Comparison of ENCODE assay signal across 20 cellular contexts in genomic region chr15:85825719-85826118, GRCh38. TPM values are rescaled to one million over a fixed set of nuclear protein-coding genes. Genes with fewer than 3 reads are reported as not detected.
DNase-seq lines count a peak whose midpoint lies in the region; FAIRE-seq and TF ChIP-seq lines count a peak whose summit lies in the region.
"Had no signal": no experiment of that assay in that cellular context is flagged by ENCODE, and none has a peak within 500 bp of the region (broad histone marks: within the 10 kb centered on the region; RNA-seq: fewer than 3 reads in every experiment).

No MANE protein-coding gene starts in this region.

- H3K36me3 ChIP-seq in HEK293 (ENCODE audit: control insufficient read depth in 2 of 2, insufficient read depth in 1 of 2, low read length in 2 of 2) (no peaks in the 10 kb centered on the region), kidney (ENCODE audit: control insufficient read depth in 1 of 2, insufficient read depth in 2 of 2, low read length in 2 of 2) (no peaks in the 10 kb centered on the region)
- H3K36me3 ChIP-seq: ascending aorta, vagina had no signal

- TF ChIP-seq CTCF in HEK293 (tag by site-specific recombination; IDR thresholded peaks at IDR 0.05), result no peak
- no peak for TF ChIP-seq CTCF in kidney (IDR thresholded peaks at IDR 0.05; ENCODE audit: borderline replicate concordance, extremely low read depth, insufficient read depth)

- H3K9me3 ChIP-seq in HEK293 (ENCODE audit: control insufficient read depth, insufficient read depth, low read depth, low read length) (no peaks in the 10 kb centered on the region), kidney (ENCODE audit: control insufficient read depth in 1 of 2, low read length in 2 of 2) (no peaks in the 10 kb centered on the region)
- H3K9me3 ChIP-seq: ascending aorta, vagina had no signal

- CTCF ChIA-PET in HEK293 (lab: Yijun Ruan, JAX), result interaction anchor here (0.6 to 3.5 kb wide), 4 partner anchors 9 to 96 kb away, joined by 3 to 17 read pairs (median 4); no protein-coding TSS in a partner anchor

- intact Hi-C loops in kidney (cut with DNase I), result no loop called here

- no peak overlapping the region for H3K27ac ChIP-seq in HEK293 (ENCODE audit: extremely low read depth, low read depth, low read length)
- H3K27ac ChIP-seq in kidney (ENCODE audit: low read depth in 2 of 2, low read length in 2 of 2), result no peak overlapping the region
- H3K27ac ChIP-seq: ascending aorta, vagina had no signal

- POLR2A ChIA-PET in HEK293 (lab: Yijun Ruan, JAX), result interaction anchor here (1.2 kb wide), 1 partner anchor 31 kb away, joined by 3 read pairs; the partner anchor contains the start of gene KLHL25

- no peak overlapping the region for H3K4me3 ChIP-seq in HEK293 (ENCODE audit: low read depth, low read length)
- H3K4me3 ChIP-seq in kidney (ENCODE audit: low read length in 2 of 2), result no peak overlapping the region
- H3K4me3 ChIP-seq: ascending aorta, vagina had no signal

- H3K4me1 ChIP-seq in HEK293 (ENCODE audit: control insufficient read depth, insufficient read depth, low read length) (no peaks in the 10 kb centered on the region), kidney (ENCODE audit: control insufficient read depth in 1 of 2, insufficient read depth in 1 of 2, low read depth in 1 of 2, low read length in 2 of 2) (no peaks in the 10 kb centered on the region)
- H3K4me1 ChIP-seq: ascending aorta, vagina had no signal

- DNase-seq in DMS53 (lab: John Stamatoyannopoulos, UW), result peak; percentile 20
- no peak for DNase-seq in DMS53 treated with DMSO at 0.1 percent for 48 hours (lab: John Stamatoyannopoulos, UW; ENCODE audit: unreplicated experiment)
- DNase-seq in NCI-H774 (lab: John Stamatoyannopoulos, UW), result peak; percentile 50
- DNase-seq in mesenteric fat pad (ENCODE audit: low spot score), result peak; percentile 47
- DNase-seq in urothelium cell line (ENCODE audit: low spot score), result no peak
- DNase-seq in kidney, result no peak
- no peak for DNase-seq in AML-193 (lab: John Stamatoyannopoulos, UW)
- DNase-seq: 8988T; activated CD4-positive, alpha-beta T cell treated with anti-CD3 and anti-CD28 coated beads for 36 hours; activated T-cell treated with anti-CD3 and anti-CD28 coated beads, Interleukin-2, amount 50 U/mL, for 72 hours; effector CD8-positive, alpha-beta T cell; GDM1; left ventricle myocardium superior; NCI-H1417 treated with DMSO at 0.1 percent for 48 hours; NCI-H2227 treated with DMSO at 0.1 percent for 48 hours; T-cell had no signal

- FAIRE-seq in urothelium cell line (lab: Jason Lieb, UNC) (no peak), kidney (lab: Jason Lieb, UNC) (no peak)
- FAIRE-seq: D721Med had no signal

- H3K9ac ChIP-seq in kidney (ENCODE audit: low read length in 2 of 2), result no peak overlapping the region

TF ChIP-seq in HEK293, 187 proteins besides CTCF, POLR2A, EP300 and RAD21:
- TF ChIP-seq ZSCAN18 (tag by site-specific recombination; IDR thresholded peaks at IDR 0.05) (no peak), ZNF10 (tag by site-specific recombination; IDR thresholded peaks at IDR 0.05) (0 out of 2 replicates have a peak, but pooled peaks have one; percentile 27), ZBTB21 (tag by site-specific recombination; IDR thresholded peaks at IDR 0.05) (no peak)

RNA-seq across cellular contexts. Expression of gene KLHL25, which starts 31.0 kb away (rescaled TPM):
- 30.0 TPM for total RNA-seq in mesenteric fat pad
- total RNA-seq in kidney, result 8.4 TPM
- 5.3 TPM for polyA plus RNA-seq in kidney (ENCODE audit: insufficient read depth, low read depth, low replicate concordance)

Comparison
In these comparisons a context has a peak if more than half of its experiments do, and no peak if none do; other contexts are left out.
1. DNase-seq: peak in DMS53 (single experiment), NCI-H774 (single experiment) and mesenteric fat pad (single experiment); none in DMS53 treated with DMSO at 0.1 percent for 48 hours (single experiment), urothelium cell line (single experiment), kidney (single experiment) and AML-193 (0 of 2).